Comparison of ENCODE assay signal across 8 cellular contexts in genomic region chr3:56800373-56801150, GRCh38. TPM values are rescaled to one million over a fixed set of nuclear protein-coding genes. Genes with fewer than 3 reads are reported as not detected.
DNase-seq lines count a peak whose midpoint lies in the region; ATAC-seq, FAIRE-seq and TF ChIP-seq lines count a peak whose summit lies in the region.

No MANE protein-coding gene starts in this region.

- peak overlapping the region; percentile 68 for H3K27ac ChIP-seq in VCaP

- H3K36me3 Mint-ChIP-seq in memory B cell: no peaks in the 10 kb centered on the region

- H3K4me3 ChIP-seq in bronchial epithelial cell (ENCODE audit: low read depth, low read length): peak overlapping the region; percentile 68

- peak overlapping the region; percentile 93 for H3K4me3 Mint-ChIP-seq in memory B cell

- peaks cover 22% of the 10 kb centered on the region for H3K4me1 Mint-ChIP-seq in memory B cell

- no peaks in the 10 kb centered on the region for H3K27me3 ChIP-seq in bronchial epithelial cell (ENCODE audit: control insufficient read depth, insufficient read depth, low read length)

- TF ChIP-seq CTCF in VCaP (conservative IDR thresholded peaks at IDR 0.05) (no peak), bronchial epithelial cell (IDR thresholded peaks at IDR 0.05; ENCODE audit: insufficient read depth, low read length, severe bottlenecking) (no peak)

- H3K9me3 Mint-ChIP-seq in memory B cell: no peaks in the 10 kb centered on the region

- peak overlapping the region; percentile 53 for H3K27ac Mint-ChIP-seq in memory B cell

- H3K27me3 Mint-ChIP-seq in memory B cell: no peaks in the 10 kb centered on the region

- ATAC-seq in memory B cell (ENCODE audit: low read depth) (peak; percentile 19), GM21786 (IDR thresholded peaks at IDR 0.05; ENCODE audit: unreplicated experiment) (no peak)

- DNase-seq in NCI-H345 treated with DMSO at 0.1 percent for 48 hours (lab: John Stamatoyannopoulos, UW; ENCODE audit: unreplicated experiment) (peak; percentile 25), NCI-H345 (lab: John Stamatoyannopoulos, UW) (no peak), bronchial epithelial cell (ENCODE audit: low read depth) (peak; percentile 76), memory B cell (ENCODE audit: low spot score in 2 of 2) (peak; percentile 18 to 22), cortex of kidney (lab: John Stamatoyannopoulos, UW) (no peak)
- peak; percentile 54 to 59 for DNase-seq in stimulated activated CD8-positive, alpha-beta memory T cell treated with anti-CD3 and anti-CD28 coated beads, Interleukin-2, amount 100 ng/mL, for 48 hours (ENCODE audit: low read depth in 2 of 2)

- no peak for FAIRE-seq in bronchial epithelial cell (lab: Jason Lieb, UNC)

- H3K36me3 ChIP-seq in bronchial epithelial cell (ENCODE audit: control insufficient read depth, insufficient read depth, low read length): no peaks in the 10 kb centered on the region

RNA-seq across cellular contexts. Expression of gene ARHGEF3, which starts 1.2 kb away (rescaled TPM):
- 11.9 and 12.1 TPM in 2 replicates for total RNA-seq in bronchial epithelial cell

Comparison
In these comparisons a context has a peak if more than half of its experiments do, and no peak if none do; other contexts are left out.
1. DNase-seq: peak in NCI-H345 treated with DMSO at 0.1 percent for 48 hours (single experiment), bronchial epithelial cell (single experiment), memory B cell (2 of 2) and stimulated activated CD8-positive, alpha-beta memory T cell treated with anti-CD3 and anti-CD28 coated beads, Interleukin-2, amount 100 ng/mL, for 48 hours (2 of 2); none in NCI-H345 (single experiment) and cortex of kidney (single experiment).